Comparison of ENCODE assay signal across 21 cellular contexts in the genomic region with DNA sequence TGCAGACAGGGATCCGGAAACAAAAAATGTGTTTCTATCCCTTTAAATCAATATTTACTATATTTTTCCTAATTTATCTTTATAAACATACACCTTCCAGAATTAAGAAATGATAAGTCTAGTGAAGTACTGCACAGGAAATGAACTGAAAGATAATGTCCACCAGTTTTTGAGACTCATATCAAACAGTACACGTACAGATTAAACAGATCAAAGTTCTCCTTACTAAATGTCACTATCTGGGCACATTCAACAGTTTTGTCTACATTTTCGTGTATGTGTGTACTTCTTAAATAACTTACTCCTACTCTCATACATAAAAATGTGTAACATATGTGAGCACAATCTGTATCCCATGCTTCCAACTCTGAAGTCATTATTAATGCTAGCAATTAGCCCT.
DNase-seq lines count a peak whose midpoint lies in the region; ATAC-seq, FAIRE-seq and TF ChIP-seq lines count a peak whose summit lies in the region.
"Had no signal": no experiment of that assay in that cellular context is flagged by ENCODE, and none has a peak within 500 bp of the region (broad histone marks: within the 10 kb centered on the region; RNA-seq: fewer than 3 reads in every experiment).

No MANE protein-coding gene starts in this region.

- CTCF ChIA-PET in HepG2 (lab: Yijun Ruan, JAX; ENCODE audit: low intra/inter-chr PET ratio, low total read pairs) (no interaction called here), GM12878 (lab: Yijun Ruan, JAX) (no interaction called here)

- H3K4me1 Mint-ChIP-seq in nephron, result peaks cover 36% of the 10 kb centered on the region
- H3K4me1 Mint-ChIP-seq in activated T-helper 2 cell treated with anti-CD3 and anti-CD28 coated beads, Interferon-gamma antibody, Interleukin-2, Interleukin-4, amounts not matched to agents 10 μg/mL and 5 μg/mL and 100 μg/mL, durations not matched to agents 14 hours and 24 hours and 36 hours (ENCODE audit: low read depth), result peaks cover 7% of the 10 kb centered on the region
- peaks cover 7% of the 10 kb centered on the region for H3K4me1 Mint-ChIP-seq in activated T-cell treated with anti-CD3 and anti-CD28 coated beads, Interleukin-2, amount 50 U/mL, for 72 hours (ENCODE audit: low read depth)

- POLR2A ChIA-PET in HepG2 (lab: Yijun Ruan, JAX) (no interaction called here), GM12878 (lab: Charles Lee) (no interaction called here)

- H3K9ac ChIP-seq in liver (ENCODE audit: low read depth in 1 of 2, low read length in 2 of 2) (no peak overlapping the region), HepG2 (ENCODE audit: insufficient read depth, low read depth, low read length) (no peak overlapping the region), GM12878 (ENCODE audit: control insufficient read depth, insufficient read depth, low read length) (no peak overlapping the region)

- 39% methylated on average over 3 of the region's 3 CpGs for WGBS in liver
- 54% methylated on average over 3 of the region's 3 CpGs for WGBS in HepG2 (ENCODE audit: low lambda C conversion rate)
- WGBS in GM12878 (ENCODE audit: insufficient coverage, insufficient replicate concordance, low lambda C conversion rate, missing lambda C conversion rate), result 47% methylated on average over 3 of the region's 3 CpGs

- BruUV-seq in HepG2 (replicated peaks; lab: Mats Ljungman, UMichigan) (no TSS peak), GM12878 (replicated peaks; lab: Mats Ljungman, UMichigan) (no TSS peak)

- DNase-seq in HepG2 (ENCODE audit: low spot score), result no peak
- no peak for DNase-seq in GM12878 (ENCODE audit: low read depth, low spot score)
- no peak for DNase-seq in NCI-H1092 (lab: John Stamatoyannopoulos, UW)
- DNase-seq in activated T-helper 2 cell treated with anti-CD3 and anti-CD28 coated beads, Interferon-gamma antibody, Interleukin-2, Interleukin-4, amounts not matched to agents 10 μg/mL and 5 μg/mL and 100 μg/mL, durations not matched to agents 14 hours and 24 hours and 36 hours (ENCODE audit: low spot score), result no peak
- DNase-seq in NCI-H2107 (lab: John Stamatoyannopoulos, UW), result no peak
- no peak for DNase-seq in activated T-cell treated with anti-CD3 and anti-CD28 coated beads, Interleukin-2, amount 50 U/mL, for 72 hours
- DNase-seq: BE2C, DMS79 treated with DMSO at 0.1 percent for 48 hours, H7, MM.1S, NCI-H1436, NCI-H187 treated with DMSO at 0.1 percent for 48 hours, NCI-H2227 treated with DMSO at 0.1 percent for 48 hours, NCI-H510A, PC-9, RPMI8226, SHP77 had no signal

- H3K4me1 ChIP-seq in liver (ENCODE audit: control insufficient read depth in 4 of 4, insufficient read depth in 4 of 4, low read length in 3 of 4), result peaks cover 0 to 1% (median 0%) of the 10 kb centered on the region in 4 donors
- peaks cover 10% of the 10 kb centered on the region for H3K4me1 ChIP-seq in HepG2 (ENCODE audit: insufficient read depth, low read length)
- H3K4me1 ChIP-seq in GM12878 (ENCODE audit: control insufficient read depth, insufficient read depth, low read length), result 0 out of 2 replicates have a peak, but pooled peaks cover 1% of the 10 kb centered on the region
- H3K4me1 ChIP-seq: BE2C had no signal

- H3K4me2 ChIP-seq in HepG2 (ENCODE audit: low read depth, low read length), result no peak overlapping the region
- H3K4me2 ChIP-seq in GM12878 (ENCODE audit: control insufficient read depth, insufficient read depth), result no peak overlapping the region
- H3K4me2 ChIP-seq: PC-9 had no signal

- ATAC-seq in HepG2 (no peak), GM12878 (no peak)
- no peak for ATAC-seq in activated T-cell treated with anti-CD3 and anti-CD28 coated beads, Interleukin-2, amount 50 U/mL, for 72 hours (replicated peaks in 1 of 2)
- ATAC-seq: K562 had no signal

- H3K4me3 ChIP-seq in liver (ENCODE audit: low read depth in 1 of 3, low read length in 3 of 3), result no peak overlapping the region
- H3K4me3 ChIP-seq in HepG2 (replicated peaks in 1 of 3; ENCODE audit: insufficient read depth in 1 of 3, low read depth in 2 of 3, low read length in 3 of 3), result no peak overlapping the region
- H3K4me3 ChIP-seq in GM12878, result no peak overlapping the region
- H3K4me3 ChIP-seq: K562, PC-9 had no signal

- no peak for TF ChIP-seq CTCF in liver (IDR thresholded peaks at IDR 0.05; ENCODE audit: low read depth, low read length, missing input control)
- no peak for TF ChIP-seq CTCF in HepG2 (CRISPR knock-in tag; IDR thresholded peaks at IDR 0.05)
- no peak for TF ChIP-seq CTCF in GM12878 (IDR thresholded peaks at IDR 0.05 in 2 of 3, conservative IDR thresholded peaks at IDR 0.05 in 1 of 3; ENCODE audit: control insufficient read depth in 2 of 3, extremely low read depth in 1 of 3, insufficient read depth in 1 of 3, low read depth in 3 of 3, low read length in 3 of 3)
- no peak for TF ChIP-seq CTCF in nephron (IDR thresholded peaks at IDR 0.05; ENCODE audit: unreplicated experiment in 3 of 3)

- in situ Hi-C loops in HepG2 (cut with HindIII; ENCODE audit: extremely low pct_ligation_motif_present, low pct_unique_long_range_greater_than_20kb) (no loop called here), GM12878 (cut with MboI) (no loop called here)

- peak overlapping the region in 1 of 3 experiments; percentile 11 for H3K4me3 Mint-ChIP-seq in nephron
- H3K4me3 Mint-ChIP-seq in activated T-helper 2 cell treated with anti-CD3 and anti-CD28 coated beads, Interferon-gamma antibody, Interleukin-2, Interleukin-4, amounts not matched to agents 10 μg/mL and 5 μg/mL and 100 μg/mL, durations not matched to agents 14 hours and 24 hours and 36 hours (ENCODE audit: low read depth), result no peak overlapping the region
- H3K4me3 Mint-ChIP-seq in activated T-cell treated with anti-CD3 and anti-CD28 coated beads, Interleukin-2, amount 50 U/mL, for 72 hours, result no peak overlapping the region

- H4K20me1 ChIP-seq in HepG2 (ENCODE audit: insufficient read depth, low read length) (no peaks in the 10 kb centered on the region), GM12878 (ENCODE audit: control insufficient read depth, insufficient read depth) (no peaks in the 10 kb centered on the region)

- H3K9me3 ChIP-seq in liver (ENCODE audit: control insufficient read depth in 4 of 4, low read length in 3 of 4) (no peaks in the 10 kb centered on the region), HepG2 (ENCODE audit: low read length) (no peaks in the 10 kb centered on the region), GM12878 (replicated peaks; ENCODE audit: control insufficient read depth, insufficient read depth, low read length) (no peaks in the 10 kb centered on the region)
- H3K9me3 ChIP-seq: BE2C had no signal

- RAD21 ChIA-PET in GM12878 (lab: Charles Lee; ENCODE audit: unreplicated experiment), result no interaction called here

- H3K9me3 Mint-ChIP-seq in nephron, result no peaks in the 10 kb centered on the region
- no peaks in the 10 kb centered on the region for H3K9me3 Mint-ChIP-seq in activated T-helper 2 cell treated with anti-CD3 and anti-CD28 coated beads, Interferon-gamma antibody, Interleukin-2, Interleukin-4, amounts not matched to agents 10 μg/mL and 5 μg/mL and 100 μg/mL, durations not matched to agents 14 hours and 24 hours and 36 hours
- no peaks in the 10 kb centered on the region for H3K9me3 Mint-ChIP-seq in activated T-cell treated with anti-CD3 and anti-CD28 coated beads, Interleukin-2, amount 50 U/mL, for 72 hours

- FAIRE-seq in HepG2 (lab: Jason Lieb, UNC) (no peak), GM12878 (lab: Jason Lieb, UNC) (peak; percentile 44)
- FAIRE-seq: A204.1, K562 had no signal

- TF ChIP-seq EP300 in HepG2 (IDR thresholded peaks at IDR 0.05; ENCODE audit: low read depth in 2 of 2, low read length in 2 of 2) (no peak), HepG2 (CRISPR knock-in tag; IDR thresholded peaks at IDR 0.05; ENCODE audit: borderline replicate concordance) (no peak), GM12878 (IDR thresholded peaks at IDR 0.05; ENCODE audit: borderline replicate concordance in 1 of 2, control insufficient read depth in 1 of 2, low read depth in 2 of 2, low read length in 2 of 2) (no peak)

- no peaks in the 10 kb centered on the region for H3K27me3 Mint-ChIP-seq in nephron (ENCODE audit: low read depth)
- peaks cover 18% of the 10 kb centered on the region for H3K27me3 Mint-ChIP-seq in activated T-helper 2 cell treated with anti-CD3 and anti-CD28 coated beads, Interferon-gamma antibody, Interleukin-2, Interleukin-4, amounts not matched to agents 10 μg/mL and 5 μg/mL and 100 μg/mL, durations not matched to agents 14 hours and 24 hours and 36 hours (ENCODE audit: low read depth)
- no peaks in the 10 kb centered on the region for H3K27me3 Mint-ChIP-seq in activated T-cell treated with anti-CD3 and anti-CD28 coated beads, Interleukin-2, amount 50 U/mL, for 72 hours (ENCODE audit: low read depth)

- H3K79me2 ChIP-seq in HepG2 (ENCODE audit: insufficient read depth, low read length) (no peaks in the 10 kb centered on the region), GM12878 (ENCODE audit: control insufficient read depth, insufficient read depth, low read length) (no peaks in the 10 kb centered on the region)

- no peaks in the 10 kb centered on the region for H3K36me3 Mint-ChIP-seq in nephron (ENCODE audit: low read depth)
- H3K36me3 Mint-ChIP-seq in activated T-helper 2 cell treated with anti-CD3 and anti-CD28 coated beads, Interferon-gamma antibody, Interleukin-2, Interleukin-4, amounts not matched to agents 10 μg/mL and 5 μg/mL and 100 μg/mL, durations not matched to agents 14 hours and 24 hours and 36 hours (ENCODE audit: low read depth), result no peaks in the 10 kb centered on the region
- no peaks in the 10 kb centered on the region for H3K36me3 Mint-ChIP-seq in activated T-cell treated with anti-CD3 and anti-CD28 coated beads, Interleukin-2, amount 50 U/mL, for 72 hours (ENCODE audit: insufficient read depth in 2 of 2)

- H3K36me3 ChIP-seq in liver (ENCODE audit: control insufficient read depth in 4 of 4, insufficient read depth in 3 of 4, low read depth in 1 of 4, low read length in 3 of 4) (no peaks in the 10 kb centered on the region), HepG2 (replicated peaks in 1 of 2; ENCODE audit: control insufficient read depth in 1 of 2, insufficient read depth in 2 of 2, low read length in 2 of 2) (no peaks in the 10 kb centered on the region), GM12878 (ENCODE audit: control insufficient read depth in 2 of 2, insufficient read depth in 2 of 2, low read length in 1 of 2) (no peaks in the 10 kb centered on the region)
- H3K36me3 ChIP-seq: BE2C had no signal

- TF ChIP-seq RAD21 in liver (IDR thresholded peaks at IDR 0.05), result no peak
- no peak for TF ChIP-seq RAD21 in HepG2 (CRISPR knock-in tag; IDR thresholded peaks at IDR 0.05)
- no peak for TF ChIP-seq RAD21 in GM12878 (IDR thresholded peaks at IDR 0.05; ENCODE audit: insufficient read depth, low read depth, low read length)

- no peaks in the 10 kb centered on the region for H3K27me3 ChIP-seq in liver (ENCODE audit: control insufficient read depth in 4 of 4, insufficient read depth in 4 of 4, low read length in 3 of 4)
- no peaks in the 10 kb centered on the region for H3K27me3 ChIP-seq in HepG2 (ENCODE audit: control insufficient read depth in 1 of 2, insufficient read depth in 2 of 2, low read length in 2 of 2)
- H3K27me3 ChIP-seq in GM12878 (replicated peaks in 1 of 2; ENCODE audit: control insufficient read depth in 2 of 2, insufficient read depth in 2 of 2, low read length in 1 of 2), result no peaks in the 10 kb centered on the region
- H3K27me3 ChIP-seq: BE2C had no signal

- SMC1A ChIA-PET in GM12878 (lab: Charles Lee; ENCODE audit: uncharacterized antibody, unreplicated experiment), result no interaction called here

- intact Hi-C loops in HepG2 (cut with micrococcal nuclease; ENCODE audit: unreplicated experiment) (no loop called here), GM12878 (cut with micrococcal nuclease; ENCODE audit: unreplicated experiment) (no loop called here)
- intact Hi-C loops in activated T-helper 2 cell treated with anti-CD3 and anti-CD28 coated beads, Interferon-gamma antibody, Interleukin-2, Interleukin-4, amounts not matched to agents 10 μg/mL and 5 μg/mL and 100 μg/mL, durations not matched to agents 14 hours and 24 hours and 36 hours (cut with micrococcal nuclease), result no loop called here

- TF ChIP-seq POLR2A in HepG2 (IDR thresholded peaks at IDR 0.05; ENCODE audit: insufficient read depth in 1 of 2, low read depth in 2 of 2, low read length in 2 of 2) (no peak), GM12878 (IDR thresholded peaks at IDR 0.05; ENCODE audit: low read depth, low read length) (no peak)

- H2AFZ ChIP-seq in HepG2 (ENCODE audit: low read length) (no peak overlapping the region), GM12878 (ENCODE audit: control insufficient read depth, low read depth, low read length) (no peak overlapping the region)
- H2AFZ ChIP-seq: PC-9 had no signal

- peak overlapping the region; percentile 40 to 85 (median 80) for H3K27ac Mint-ChIP-seq in nephron
- no peak overlapping the region for H3K27ac Mint-ChIP-seq in activated T-helper 2 cell treated with anti-CD3 and anti-CD28 coated beads, Interferon-gamma antibody, Interleukin-2, Interleukin-4, amounts not matched to agents 10 μg/mL and 5 μg/mL and 100 μg/mL, durations not matched to agents 14 hours and 24 hours and 36 hours
- H3K27ac Mint-ChIP-seq in activated T-cell treated with anti-CD3 and anti-CD28 coated beads, Interleukin-2, amount 50 U/mL, for 72 hours, result no peak overlapping the region

- no peak overlapping the region for H3K27ac ChIP-seq in liver (ENCODE audit: low read depth in 1 of 2, low read length in 2 of 2)
- no peak overlapping the region for H3K27ac ChIP-seq in HepG2 (ENCODE audit: extremely low read length, insufficient read depth, low read length)
- H3K27ac ChIP-seq in GM12878 (ENCODE audit: control insufficient read depth, insufficient read depth), result no peak overlapping the region
- H3K27ac ChIP-seq: PC-9 had no signal

Comparison
In these comparisons a context has a peak if more than half of its experiments do, and no peak if none do; other contexts are left out.
1. H3K27ac Mint-ChIP-seq: peak in nephron (3 of 3); none in activated T-helper 2 cell treated with anti-CD3 and anti-CD28 coated beads, Interferon-gamma antibody, Interleukin-2, Interleukin-4, amounts not matched to agents 10 μg/mL and 5 μg/mL and 100 μg/mL, durations not matched to agents 14 hours and 24 hours and 36 hours (single experiment) and activated T-cell treated with anti-CD3 and anti-CD28 coated beads, Interleukin-2, amount 50 U/mL, for 72 hours (single experiment).